In the genomic region with DNA sequence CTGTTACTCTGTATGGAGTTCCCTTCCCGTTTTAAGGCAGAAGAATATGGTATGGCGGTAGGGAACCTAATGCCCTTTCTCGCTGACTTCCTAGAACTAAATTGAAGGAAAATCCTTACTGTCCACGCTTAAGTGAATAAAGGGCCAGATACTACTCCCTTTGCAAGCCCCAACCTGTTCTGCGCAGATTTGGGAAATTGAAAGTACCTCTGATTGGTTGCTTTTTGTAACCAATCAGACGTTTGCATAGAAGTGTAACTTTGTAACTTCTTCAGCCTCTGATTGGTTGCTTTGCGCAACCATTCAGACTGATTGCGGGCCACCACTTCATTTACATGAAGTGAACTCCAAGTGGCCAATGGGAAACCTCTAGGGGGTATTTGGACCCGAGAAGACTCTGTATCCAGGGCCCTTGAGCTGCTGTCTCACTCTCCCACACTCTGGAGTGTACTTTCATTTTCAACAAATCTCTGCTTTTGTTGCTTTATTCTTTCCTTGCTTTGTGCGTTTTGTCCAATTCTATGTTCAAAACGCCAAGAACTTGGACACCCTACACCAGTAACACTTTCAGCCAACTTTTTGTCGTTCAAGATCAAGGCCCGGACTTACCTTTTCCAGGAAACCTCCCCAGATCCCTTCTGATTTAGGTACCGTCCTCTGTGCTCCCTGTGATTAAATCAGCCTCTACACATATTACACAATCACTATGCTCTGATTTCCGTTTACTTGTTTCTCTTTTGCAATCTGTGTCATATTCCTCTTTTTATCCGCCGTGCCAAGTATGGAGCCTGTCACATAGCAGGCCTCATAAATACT, we compare ENCODE assay signal across 1 cellular context.
TF ChIP-seq lines count a peak whose summit lies in the region.

No MANE protein-coding gene starts in this region.

TF ChIP-seq in IMR-90, 13 proteins besides CTCF, POLR2A, EP300 and RAD21 (continued from another document):
- TF ChIP-seq, protein P1, sequence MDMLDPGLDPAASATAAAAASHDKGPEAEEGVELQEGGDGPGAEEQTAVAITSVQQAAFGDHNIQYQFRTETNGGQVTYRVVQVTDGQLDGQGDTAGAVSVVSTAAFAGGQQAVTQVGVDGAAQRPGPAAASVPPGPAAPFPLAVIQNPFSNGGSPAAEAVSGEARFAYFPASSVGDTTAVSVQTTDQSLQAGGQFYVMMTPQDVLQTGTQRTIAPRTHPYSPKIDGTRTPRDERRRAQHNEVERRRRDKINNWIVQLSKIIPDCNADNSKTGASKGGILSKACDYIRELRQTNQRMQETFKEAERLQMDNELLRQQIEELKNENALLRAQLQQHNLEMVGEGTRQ (IDR thresholded peaks at IDR 0.05; ENCODE audit: low read depth, low read length): no peak
- no peak for TF ChIP-seq FOS (IDR thresholded peaks at IDR 0.05; ENCODE audit: low read depth, low read length)
- TF ChIP-seq, protein P2, sequence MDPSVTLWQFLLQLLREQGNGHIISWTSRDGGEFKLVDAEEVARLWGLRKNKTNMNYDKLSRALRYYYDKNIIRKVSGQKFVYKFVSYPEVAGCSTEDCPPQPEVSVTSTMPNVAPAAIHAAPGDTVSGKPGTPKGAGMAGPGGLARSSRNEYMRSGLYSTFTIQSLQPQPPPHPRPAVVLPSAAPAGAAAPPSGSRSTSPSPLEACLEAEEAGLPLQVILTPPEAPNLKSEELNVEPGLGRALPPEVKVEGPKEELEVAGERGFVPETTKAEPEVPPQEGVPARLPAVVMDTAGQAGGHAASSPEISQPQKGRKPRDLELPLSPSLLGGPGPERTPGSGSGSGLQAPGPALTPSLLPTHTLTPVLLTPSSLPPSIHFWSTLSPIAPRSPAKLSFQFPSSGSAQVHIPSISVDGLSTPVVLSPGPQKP (IDR thresholded peaks at IDR 0.05; ENCODE audit: borderline replicate concordance, low read depth, low read length): no peak
TF ChIP-seq in IMR-90: peak in this region for 1.
